16 cellular contexts compared by ENCODE assay signal in genomic region chr21:41350436-41351155, GRCh38. TPM values are rescaled to one million over a fixed set of nuclear protein-coding genes. Genes with fewer than 3 reads are reported as not detected.
A peak's percentile ranks its signal among the peaks of the same experiment; 100 is the strongest.
DNase-seq lines count a peak whose midpoint lies in the region; ATAC-seq and TF ChIP-seq lines count a peak whose summit lies in the region.
"Had no signal": no experiment of that assay in that cellular context is flagged by ENCODE, and none has a peak within 500 bp of the region (broad histone marks: within the 10 kb centered on the region; RNA-seq: fewer than 3 reads in every experiment).

No MANE protein-coding gene starts in this region.

- no peaks in the 10 kb centered on the region for H3K9me3 ChIP-seq in esophagus muscularis mucosa
- H3K9me3 ChIP-seq: BE2C, Caco-2 had no signal

- in situ Hi-C loops in GM13976 (cut with MboI; ENCODE audit: low sequenced_read_pairs, unreplicated experiment) = no loop called here

- POLR2A ChIA-PET in activated CD4-positive, alpha-beta T cell treated with anti-CD3 and anti-CD28 coated beads for 36 hours (lab: Charles Lee) = no interaction called here

- DNase-seq in GM13976 (ENCODE audit: low spot score) (peak; percentile 6), esophagus muscularis mucosa (ENCODE audit: extremely low spot score) (peak; percentile 72), NCI-H1436 treated with DMSO at 0.1 percent for 48 hours (lab: John Stamatoyannopoulos, UW) (no peak), globus pallidus (ENCODE audit: low spot score) (no peak), NCI-H2107 (lab: John Stamatoyannopoulos, UW) (no peak)
- no peak for DNase-seq in activated CD4-positive, alpha-beta T cell treated with anti-CD3 and anti-CD28 coated beads for 36 hours
- DNase-seq: ACHN; BE2C; C1 segment of cervical spinal cord; Caco-2; CD4-positive, alpha-beta T cell; HCEC 1CT had no signal

- peaks cover 3% of the 10 kb centered on the region for H3K27me3 Mint-ChIP-seq in nephron (ENCODE audit: low read depth)
- H3K27me3 Mint-ChIP-seq in activated CD4-positive, alpha-beta T cell treated with anti-CD3 and anti-CD28 coated beads for 36 hours = no peaks in the 10 kb centered on the region

- 93% methylated on average over 16 of the region's 16 CpGs for WGBS in esophagus muscularis mucosa

- H3K4me1 Mint-ChIP-seq in nephron = no peaks in the 10 kb centered on the region
- H3K4me1 Mint-ChIP-seq in activated CD4-positive, alpha-beta T cell treated with anti-CD3 and anti-CD28 coated beads for 36 hours = no peaks in the 10 kb centered on the region

- peaks cover 0 to 37% (median 0%) of the 10 kb centered on the region in 4 donors for H3K27me3 ChIP-seq in esophagus muscularis mucosa
- H3K27me3 ChIP-seq: BE2C had no signal

- H3K27ac ChIP-seq in VCaP (peak overlapping the region; percentile 60), esophagus muscularis mucosa (replicated peaks in 1 of 4) (no peak overlapping the region)

- no peaks in the 10 kb centered on the region for H3K36me3 Mint-ChIP-seq in nephron (ENCODE audit: low read depth)
- H3K36me3 Mint-ChIP-seq in activated CD4-positive, alpha-beta T cell treated with anti-CD3 and anti-CD28 coated beads for 36 hours (ENCODE audit: low read depth) = no peaks in the 10 kb centered on the region

- no peak for ATAC-seq in activated CD4-positive, alpha-beta T cell treated with anti-CD3 and anti-CD28 coated beads for 36 hours

- no peak for TF ChIP-seq EP300 in esophagus muscularis mucosa (IDR thresholded peaks at IDR 0.05)

- TF ChIP-seq POLR2A in esophagus muscularis mucosa (IDR thresholded peaks at IDR 0.05; ENCODE audit: low read depth) = no peak

- no peaks in the 10 kb centered on the region for H3K4me1 ChIP-seq in esophagus muscularis mucosa
- H3K4me1 ChIP-seq: BE2C, Caco-2 had no signal

- no peaks in the 10 kb centered on the region for H3K9me3 Mint-ChIP-seq in nephron
- H3K9me3 Mint-ChIP-seq in activated CD4-positive, alpha-beta T cell treated with anti-CD3 and anti-CD28 coated beads for 36 hours (ENCODE audit: low read depth) = no peaks in the 10 kb centered on the region
- H3K9me3 Mint-ChIP-seq: CD4-positive, alpha-beta T cell had no signal

- no peak overlapping the region for H3K4me3 Mint-ChIP-seq in nephron
- no peak overlapping the region for H3K4me3 Mint-ChIP-seq in activated CD4-positive, alpha-beta T cell treated with anti-CD3 and anti-CD28 coated beads for 36 hours
- H3K4me3 Mint-ChIP-seq: CD4-positive, alpha-beta T cell had no signal

- H3K4me3 ChIP-seq in esophagus muscularis mucosa = no peak overlapping the region

- no peaks in the 10 kb centered on the region for H3K36me3 ChIP-seq in esophagus muscularis mucosa
- H3K36me3 ChIP-seq: BE2C had no signal

- peak overlapping the region in 2 of 3 experiments; percentile 10 to 28 for H3K27ac Mint-ChIP-seq in nephron
- H3K27ac Mint-ChIP-seq in activated CD4-positive, alpha-beta T cell treated with anti-CD3 and anti-CD28 coated beads for 36 hours = no peak overlapping the region
- H3K27ac Mint-ChIP-seq: CD4-positive, alpha-beta T cell had no signal

- TF ChIP-seq CTCF in GM13976 (IDR thresholded peaks at IDR 0.05; ENCODE audit: borderline replicate concordance, control extremely low read depth, extremely low read depth, insufficient read depth, missing control alignments) = no peak
- no peak for TF ChIP-seq CTCF in VCaP (conservative IDR thresholded peaks at IDR 0.05)
- no peak for TF ChIP-seq CTCF in esophagus muscularis mucosa (IDR thresholded peaks at IDR 0.05)
- TF ChIP-seq CTCF in nephron (IDR thresholded peaks at IDR 0.05; ENCODE audit: unreplicated experiment in 3 of 3) = no peak

- CTCF ChIA-PET in activated CD4-positive, alpha-beta T cell treated with anti-CD3 and anti-CD28 coated beads for 36 hours (lab: Charles Lee) = no interaction called here

- intact Hi-C loops in esophagus muscularis mucosa (cut with DNase I) = no loop called here
- intact Hi-C loops in activated CD4-positive, alpha-beta T cell treated with anti-CD3 and anti-CD28 coated beads for 36 hours (cut with DNase I, micrococcal nuclease) = no loop called here

RNA-seq across cellular contexts. Expression of gene MX2, which starts 11.2 kb away (rescaled TPM):
- total RNA-seq in esophagus muscularis mucosa = 10 to 100 TPM in 1 of 4 donors, 1 to 10 TPM in 3; 5.4 to 19.7 (median 7.0) TPM
- 10 to 100 TPM; 30.7 to 40.4 TPM for total RNA-seq in activated CD4-positive, alpha-beta T cell treated with anti-CD3 and anti-CD28 coated beads for 36 hours

RNA-seq across cellular contexts. Expression of gene FAM3B, which starts 34.0 kb away (rescaled TPM):
- total RNA-seq in esophagus muscularis mucosa = under 1 TPM in 1 of 4 donors, not detected in 3; 0.45 TPM
- total RNA-seq in activated CD4-positive, alpha-beta T cell treated with anti-CD3 and anti-CD28 coated beads for 36 hours = not detected
- total RNA-seq: CD4-positive, alpha-beta T cell; H4; HT-29 had no signal

Comparison
In these comparisons a context has a peak if more than half of its experiments do, and no peak if none do; other contexts are left out.
1. DNase-seq: peak in GM13976 (single experiment) and esophagus muscularis mucosa (single experiment); none in NCI-H1436 treated with DMSO at 0.1 percent for 48 hours (single experiment), globus pallidus (single experiment), NCI-H2107 (single experiment) and activated CD4-positive, alpha-beta T cell treated with anti-CD3 and anti-CD28 coated beads for 36 hours (single experiment).